Comparison of ENCODE assay signal across 8 cellular contexts in genomic region chr21:45294509-45295291, GRCh38. TPM values are rescaled to one million over a fixed set of nuclear protein-coding genes. Genes with fewer than 3 reads are reported as not detected.
DNase-seq lines count a peak whose midpoint lies in the region; ATAC-seq and TF ChIP-seq lines count a peak whose summit lies in the region.

No MANE protein-coding gene starts in this region.

- peak overlapping the region; percentile 100 for H2AK5ac ChIP-seq in trophoblast cell (ENCODE audit: low read length)

- H3K27me3 ChIP-seq in CD4-positive, CD25-positive, alpha-beta regulatory T cell (ENCODE audit: control insufficient read depth, insufficient read depth, low read length) = no peaks in the 10 kb centered on the region
- H3K27me3 ChIP-seq in trophoblast cell (ENCODE audit: insufficient read depth, low read length) = no peaks in the 10 kb centered on the region

- H3K4me1 ChIP-seq in CD4-positive, CD25-positive, alpha-beta regulatory T cell (ENCODE audit: control insufficient read depth, insufficient read depth, low read length, poor library complexity, severe bottlenecking) = peaks cover 15% of the 10 kb centered on the region
- peaks cover 45 to 51% of the 10 kb centered on the region in 2 experiments for H3K4me1 ChIP-seq in trophoblast cell (ENCODE audit: control insufficient read depth in 1 of 2, insufficient read depth in 2 of 2, low read length in 2 of 2)

- peaks cover 9 to 35% (median 15%) of the 10 kb centered on the region in 4 donors for H3K4me1 Mint-ChIP-seq in CD4-positive, CD25-positive, alpha-beta regulatory T cell

- no peak for ATAC-seq in CD4-positive, CD25-positive, alpha-beta regulatory T cell (ENCODE audit: low read depth in 2 of 2)
- no peak for ATAC-seq in HG02938 (IDR thresholded peaks at IDR 0.05; ENCODE audit: unreplicated experiment)

- peak overlapping the region; percentile 94 for H4K8ac ChIP-seq in trophoblast cell (ENCODE audit: low read depth, low read length)

- in situ Hi-C loops in GM13977 (cut with MboI; ENCODE audit: low pct_unique_long_range_greater_than_20kb, low sequenced_read_pairs, unreplicated experiment) = no loop called here

- H4K91ac ChIP-seq in trophoblast cell (ENCODE audit: low read depth, low read length) = peak overlapping the region; percentile 97

- H2BK120ac ChIP-seq in trophoblast cell (ENCODE audit: insufficient read depth, low read length, poor library complexity) = peak overlapping the region; percentile 96

- peak overlapping the region; percentile 91 for H4K12ac ChIP-seq in trophoblast cell (ENCODE audit: low read depth, low read length)

- H3K4me3 ChIP-seq in CD4-positive, CD25-positive, alpha-beta regulatory T cell (ENCODE audit: low read depth, low read length) = no peak overlapping the region
- no peak overlapping the region for H3K4me3 ChIP-seq in trophoblast cell (ENCODE audit: low read depth, low read length)

- peak overlapping the region; percentile 95 for H3K18ac ChIP-seq in trophoblast cell (ENCODE audit: low read length)

- peak overlapping the region; percentile 97 for H3K14ac ChIP-seq in trophoblast cell (ENCODE audit: low read length)

- H3K36me3 ChIP-seq in CD4-positive, CD25-positive, alpha-beta regulatory T cell (ENCODE audit: control insufficient read depth, insufficient read depth, low read length) = no peaks in the 10 kb centered on the region
- H3K36me3 ChIP-seq in trophoblast cell (ENCODE audit: control insufficient read depth in 1 of 2, insufficient read depth in 2 of 2, low read length in 2 of 2) = peaks cover 0 to under 1% of the 10 kb centered on the region in 2 experiments

- TF ChIP-seq CTCF in GM10266 (IDR thresholded peaks at IDR 0.05; ENCODE audit: control insufficient read depth, insufficient read depth, low read depth, missing control alignments) (no peak), GM13977 (IDR thresholded peaks at IDR 0.05; ENCODE audit: extremely low read depth, insufficient read depth, missing control alignments) (no peak)

- H3K27me3 Mint-ChIP-seq in CD4-positive, CD25-positive, alpha-beta regulatory T cell = peaks cover 7% of the 10 kb centered on the region

- no peaks in the 10 kb centered on the region for H3K36me3 Mint-ChIP-seq in CD4-positive, CD25-positive, alpha-beta regulatory T cell

- peak overlapping the region; percentile 98 for H2BK5ac ChIP-seq in trophoblast cell (ENCODE audit: low read depth, low read length, poor library complexity)

- no peak for DNase-seq in CD4-positive, CD25-positive, alpha-beta regulatory T cell
- DNase-seq in T1000 (lab: John Stamatoyannopoulos, UW) (peak; percentile 82), foreskin melanocyte (peak; percentile 90), trophoblast cell (peak; percentile 33 to 56), GM10266 (ENCODE audit: extremely low spot score) (no peak), GM13977 (ENCODE audit: low spot score) (no peak), DMS 273 treated with DMSO at 0.1 percent for 48 hours (lab: John Stamatoyannopoulos, UW) (no peak)

- H3K27ac ChIP-seq in CD4-positive, CD25-positive, alpha-beta regulatory T cell (ENCODE audit: insufficient read depth, low read length, poor library complexity, severe bottlenecking) = no peak overlapping the region
- peak overlapping the region; percentile 92 for H3K27ac ChIP-seq in trophoblast cell (ENCODE audit: low read depth, low read length)

- peak overlapping the region; percentile 6 for H3K9ac ChIP-seq in trophoblast cell (ENCODE audit: low read length)

- H3K4me3 Mint-ChIP-seq in CD4-positive, CD25-positive, alpha-beta regulatory T cell = peak overlapping the region in 1 of 4 donors; percentile 72

- H3K27ac Mint-ChIP-seq in CD4-positive, CD25-positive, alpha-beta regulatory T cell = peak overlapping the region in 2 of 3 donors; percentile 72 to 82

- peaks cover 35% of the 10 kb centered on the region for H3K79me1 ChIP-seq in trophoblast cell (ENCODE audit: low read length)

- no CpG with 5 or more reads among the region's 40 CpGs for WGBS in trophoblast cell (ENCODE audit: extremely low coverage, insufficient coverage, insufficient read length)

- peak overlapping the region; percentile 66 for H2AFZ ChIP-seq in trophoblast cell (ENCODE audit: insufficient read depth, low read length, poor library complexity)

- no peaks in the 10 kb centered on the region for H3K9me3 Mint-ChIP-seq in CD4-positive, CD25-positive, alpha-beta regulatory T cell

- no peak overlapping the region for H3K23ac ChIP-seq in trophoblast cell (ENCODE audit: low read length)

- peaks cover 13% of the 10 kb centered on the region for H3K79me2 ChIP-seq in trophoblast cell (ENCODE audit: control insufficient read depth, insufficient read depth, low read length, poor library complexity)

- peak overlapping the region; percentile 73 for H3K4ac ChIP-seq in trophoblast cell (ENCODE audit: low read depth, low read length)

- H3K4me2 ChIP-seq in trophoblast cell (ENCODE audit: low read length) = peak overlapping the region; percentile 23

- no peaks in the 10 kb centered on the region for H3K9me3 ChIP-seq in CD4-positive, CD25-positive, alpha-beta regulatory T cell (ENCODE audit: control insufficient read depth in 2 of 2, low read length in 2 of 2)
- H3K9me3 ChIP-seq in trophoblast cell (ENCODE audit: insufficient read depth, low read depth, low read length) = peaks cover 2% of the 10 kb centered on the region

- peak overlapping the region; percentile 95 for H2BK12ac ChIP-seq in trophoblast cell (ENCODE audit: low read length)

RNA-seq across cellular contexts. Expression of gene POFUT2, which starts 7.0 kb away (rescaled TPM):
- total RNA-seq in CD4-positive, CD25-positive, alpha-beta regulatory T cell = 55.6 TPM
- polyA plus RNA-seq in CD4-positive, CD25-positive, alpha-beta regulatory T cell = 1 to 10 TPM; 2.6 to 4.7 (median 3.2) TPM
- 33.1 and 33.8 TPM in 2 replicates for polyA plus RNA-seq in trophoblast cell (2013)

Comparison
In these comparisons a context has a peak if more than half of its experiments do, and no peak if none do; other contexts are left out.
1. DNase-seq: peak in T1000 (single experiment), foreskin melanocyte (single experiment) and trophoblast cell (2 of 2); none in CD4-positive, CD25-positive, alpha-beta regulatory T cell (0 of 3), GM10266 (single experiment), GM13977 (single experiment) and DMS 273 treated with DMSO at 0.1 percent for 48 hours (single experiment).